8 cellular contexts compared by ENCODE assay signal in genomic region chr12:46661161-46661845, GRCh38.
DNase-seq lines count a peak whose midpoint lies in the region; ATAC-seq and TF ChIP-seq lines count a peak whose summit lies in the region.

No MANE protein-coding gene starts in this region.

- H3K9me3 ChIP-seq in SU-DHL-6 (ENCODE audit: insufficient read depth, low read length) (no peaks in the 10 kb centered on the region), esophagus muscularis mucosa (no peaks in the 10 kb centered on the region)

- no peak for TF ChIP-seq POLR2A in esophagus muscularis mucosa (IDR thresholded peaks at IDR 0.05; ENCODE audit: low read depth)

- TF ChIP-seq CTCF in AG09319 (IDR thresholded peaks at IDR 0.05; ENCODE audit: low read depth, low read length), result peak; percentile 84
- peak; percentile 30 for TF ChIP-seq CTCF in SU-DHL-6 (IDR thresholded peaks at IDR 0.05; ENCODE audit: insufficient read depth, low read length, poor library complexity, severe bottlenecking)
- peak; percentile 76 to 88 (median 77) for TF ChIP-seq CTCF in esophagus muscularis mucosa (IDR thresholded peaks at IDR 0.05)

- no peaks in the 10 kb centered on the region for H3F3A ChIP-seq in SU-DHL-6 (ENCODE audit: insufficient read depth)

- no peak overlapping the region for H3K27ac ChIP-seq in SU-DHL-6 (ENCODE audit: low read depth, low read length)
- peak overlapping the region; percentile 58 to 78 (median 70) for H3K27ac ChIP-seq in esophagus muscularis mucosa (replicated peaks in 1 of 4)

- H3K9me2 ChIP-seq in SU-DHL-6 (replicated peaks; ENCODE audit: insufficient read depth, low read length), result no peaks in the 10 kb centered on the region

- H3K27me3 ChIP-seq in SU-DHL-6 (ENCODE audit: low read length) (no peaks in the 10 kb centered on the region), esophagus muscularis mucosa (no peaks in the 10 kb centered on the region)

- TF ChIP-seq EP300 in esophagus muscularis mucosa (IDR thresholded peaks at IDR 0.05), result no peak

- no peak overlapping the region for H2AFZ ChIP-seq in SU-DHL-6 (ENCODE audit: low read depth, low read length, severe bottlenecking)

- peaks cover 38 to 41% (median 39%) of the 10 kb centered on the region in 4 donors for H3K4me1 ChIP-seq in esophagus muscularis mucosa

- no peaks in the 10 kb centered on the region for H4K20me1 ChIP-seq in SU-DHL-6 (ENCODE audit: low read depth, low read length)

- H3K9ac ChIP-seq in SU-DHL-6 (ENCODE audit: low read length), result no peak overlapping the region

- no peaks in the 10 kb centered on the region for H3K36me3 ChIP-seq in SU-DHL-6 (ENCODE audit: low read length)
- no peaks in the 10 kb centered on the region for H3K36me3 ChIP-seq in esophagus muscularis mucosa

- no peak overlapping the region for H3K4me3 ChIP-seq in SU-DHL-6 (ENCODE audit: insufficient read depth, low read length, poor library complexity, severe bottlenecking)
- H3K4me3 ChIP-seq in esophagus muscularis mucosa, result peak overlapping the region in 1 of 4 donors; percentile 14

- H3K4me2 ChIP-seq in SU-DHL-6 (ENCODE audit: low read depth, low read length, poor library complexity, severe bottlenecking), result no peak overlapping the region

- no peaks in the 10 kb centered on the region for H3K79me2 ChIP-seq in SU-DHL-6 (ENCODE audit: insufficient read depth, low read length)

- 38% methylated on average over 2 of the region's 2 CpGs for WGBS in esophagus muscularis mucosa

- intact Hi-C loops in esophagus muscularis mucosa (cut with DNase I), result loop anchor here (2.0 kb wide), 1 partner anchor 291 kb away; no protein-coding TSS in a partner anchor

- ATAC-seq in GM18498 (IDR thresholded peaks at IDR 0.05; ENCODE audit: unreplicated experiment) (peak; percentile 81), HG02763 (IDR thresholded peaks at IDR 0.05; ENCODE audit: unreplicated experiment) (peak; percentile 73)

- DNase-seq in AG09319 (ENCODE audit: extremely low read depth, low read depth) (peak; percentile 71), NCI-H1092 (lab: John Stamatoyannopoulos, UW) (peak; percentile 54), esophagus muscularis mucosa (ENCODE audit: extremely low spot score) (no peak), myocyte (ENCODE audit: low read depth) (peak; percentile 87), UCSD-AML1 (lab: John Stamatoyannopoulos, UW; ENCODE audit: unreplicated experiment) (no peak)

Comparison
In these comparisons a context has a peak if more than half of its experiments do, and no peak if none do; other contexts are left out.
1. DNase-seq: peak in AG09319 (single experiment), NCI-H1092 (single experiment) and myocyte (single experiment); none in esophagus muscularis mucosa (single experiment) and UCSD-AML1 (single experiment).
2. CTCF ChIP-seq: peak in every context shown above with its lines; median percentile 84 in AG09319; 77 in esophagus muscularis mucosa; 30 in SU-DHL-6.